Comparison of ENCODE assay signal across 13 cellular contexts in the genomic region with DNA sequence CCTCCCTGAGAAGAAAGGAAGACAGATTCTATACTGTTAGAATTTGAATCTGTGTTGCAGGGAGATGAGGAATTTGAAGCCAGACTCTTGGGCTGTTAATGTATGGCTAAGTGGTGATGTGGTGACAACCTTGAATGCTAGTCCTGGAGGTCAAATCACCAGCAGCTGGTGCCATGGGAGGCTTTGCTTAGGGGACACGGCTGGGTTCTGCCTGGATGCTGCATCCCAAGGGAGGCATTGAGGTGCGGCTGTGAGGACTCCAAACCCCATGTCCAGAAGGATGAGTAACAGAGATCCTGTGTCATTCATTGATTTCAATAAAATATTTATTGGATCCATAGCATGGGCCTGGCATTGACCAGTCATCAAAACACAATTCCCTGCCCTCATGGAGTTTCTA. TPM values are rescaled to one million over a fixed set of nuclear protein-coding genes. Genes with fewer than 3 reads are reported as not detected.
DNase-seq lines count a peak whose midpoint lies in the region; ATAC-seq and TF ChIP-seq lines count a peak whose summit lies in the region.
"Had no signal": no experiment of that assay in that cellular context is flagged by ENCODE, and none has a peak within 500 bp of the region (broad histone marks: within the 10 kb centered on the region; RNA-seq: fewer than 3 reads in every experiment).

No MANE protein-coding gene starts in this region.

- H3K4me3 ChIP-seq in coronary artery (no peak overlapping the region), muscle layer of colon (ENCODE audit: low read depth in 1 of 2, low read length in 2 of 2) (peak overlapping the region in 1 of 2 donors; percentile 12), thoracic aorta (no peak overlapping the region)

- peaks cover 9% of the 10 kb centered on the region for H3K27me3 Mint-ChIP-seq in activated T-cell treated with anti-CD3 and anti-CD28 coated beads, Interleukin-2, amount 50 U/mL, for 4 hours (ENCODE audit: low read depth)
- no peaks in the 10 kb centered on the region for H3K27me3 Mint-ChIP-seq in CD4-positive, alpha-beta T cell

- POLR2A ChIA-PET in CD4-positive, alpha-beta T cell (lab: Charles Lee): no interaction called here

- H3K9ac ChIP-seq in muscle layer of colon (ENCODE audit: low read length): peak overlapping the region; percentile 13

- H3K9me3 ChIP-seq in muscle layer of colon (ENCODE audit: low read length) (no peaks in the 10 kb centered on the region), thoracic aorta (peaks cover 4% of the 10 kb centered on the region)
- no peaks in the 10 kb centered on the region for H3K9me3 ChIP-seq in CD4-positive, alpha-beta T cell (ENCODE audit: control insufficient read depth, low read length)

- intact Hi-C loops in CD4-positive, alpha-beta T cell (cut with DNase I, micrococcal nuclease): loop anchor here in 1 of 2 experiments (5.0 kb wide), 1 partner anchor 39 kb away; no protein-coding TSS in a partner anchor

- H3K27ac Mint-ChIP-seq in CD4-positive, alpha-beta T cell: no peak overlapping the region

- H3K27me3 ChIP-seq in muscle layer of colon (ENCODE audit: control insufficient read depth in 1 of 2, insufficient read depth in 2 of 2, low read length in 2 of 2): no peaks in the 10 kb centered on the region
- no peaks in the 10 kb centered on the region for H3K27me3 ChIP-seq in thoracic aorta (replicated peaks; ENCODE audit: insufficient read depth)
- H3K27me3 ChIP-seq in CD4-positive, alpha-beta T cell (ENCODE audit: control insufficient read depth, insufficient read depth, low read length): no peaks in the 10 kb centered on the region

- peaks cover 36% of the 10 kb centered on the region for H3K4me1 Mint-ChIP-seq in activated T-cell treated with anti-CD3 and anti-CD28 coated beads, Interleukin-2, amount 50 U/mL, for 4 hours (ENCODE audit: low read depth)
- peaks cover 27% of the 10 kb centered on the region for H3K4me1 Mint-ChIP-seq in CD4-positive, alpha-beta T cell (ENCODE audit: low read depth)

- H3K9me3 Mint-ChIP-seq in activated T-cell treated with anti-CD3 and anti-CD28 coated beads, Interleukin-2, amount 50 U/mL, for 4 hours: no peaks in the 10 kb centered on the region
- no peaks in the 10 kb centered on the region for H3K9me3 Mint-ChIP-seq in CD4-positive, alpha-beta T cell

- no peaks in the 10 kb centered on the region for H3K36me3 Mint-ChIP-seq in activated T-cell treated with anti-CD3 and anti-CD28 coated beads, Interleukin-2, amount 50 U/mL, for 4 hours (ENCODE audit: insufficient read depth)
- no peaks in the 10 kb centered on the region for H3K36me3 Mint-ChIP-seq in CD4-positive, alpha-beta T cell (ENCODE audit: low read depth)
- H3K36me3 Mint-ChIP-seq: mesothelial cell of epicardium had no signal

- H3K4me3 Mint-ChIP-seq in activated T-cell treated with anti-CD3 and anti-CD28 coated beads, Interleukin-2, amount 50 U/mL, for 4 hours: no peak overlapping the region
- no peak overlapping the region for H3K4me3 Mint-ChIP-seq in CD4-positive, alpha-beta T cell
- H3K4me3 Mint-ChIP-seq: mesothelial cell of epicardium had no signal

- DNase-seq in activated T-cell treated with anti-CD3 and anti-CD28 coated beads, Interleukin-2, amount 50 U/mL, for 48 hours: peak; percentile 6 to 11
- no peak for DNase-seq in activated T-cell treated with anti-CD3 and anti-CD28 coated beads, Interleukin-2, amount 50 U/mL, for 4 hours
- DNase-seq in coronary artery (ENCODE audit: low spot score): peak; percentile 67
- DNase-seq in thoracic aorta (ENCODE audit: low spot score): no peak
- no peak for DNase-seq in CD4-positive, alpha-beta T cell
- DNase-seq in activated naive CD4-positive, alpha-beta T cell treated with anti-CD3 and anti-CD28 coated beads, Interleukin-2, amount 50 U/mL, for 16 hours: no peak
- DNase-seq in RKO (ENCODE audit: low spot score): no peak
- DNase-seq: ACHN, IMR-90, NCI-H1436 had no signal

- H3K36me3 ChIP-seq in muscle layer of colon (ENCODE audit: insufficient read depth, low read length) (no peaks in the 10 kb centered on the region), thoracic aorta (no peaks in the 10 kb centered on the region)

- peaks cover 91% of the 10 kb centered on the region for H3K4me1 ChIP-seq in muscle layer of colon (ENCODE audit: insufficient read depth, low read length)
- H3K4me1 ChIP-seq in thoracic aorta (ENCODE audit: control insufficient read depth in 1 of 2, low read depth in 2 of 2): peaks cover 43 to 91% of the 10 kb centered on the region in 2 donors

- H3K27ac ChIP-seq in coronary artery (peak overlapping the region; percentile 89 to 95), muscle layer of colon (ENCODE audit: low read depth, low read length) (peak overlapping the region; percentile 90), thoracic aorta (peak overlapping the region; percentile 96)
- no peak overlapping the region for H3K27ac ChIP-seq in CD4-positive, alpha-beta T cell (ENCODE audit: low read depth, low read length)
- H3K27ac ChIP-seq: epithelial cell of prostate had no signal

- ATAC-seq in activated T-cell treated with anti-CD3 and anti-CD28 coated beads, Interleukin-2, amount 50 U/mL, for 4 hours: no peak
- ATAC-seq in thoracic aorta (ENCODE audit: insufficient number of reproducible peaks, low FRiP score, low read depth): no peak
- no peak for ATAC-seq in CD4-positive, alpha-beta T cell (ENCODE audit: poor library complexity)

- TF ChIP-seq CTCF in coronary artery (IDR thresholded peaks at IDR 0.05) (no peak), thoracic aorta (IDR thresholded peaks at IDR 0.05) (no peak)
- TF ChIP-seq CTCF in CD4-positive, alpha-beta T cell (IDR thresholded peaks at IDR 0.05): no peak

- CTCF ChIA-PET in CD4-positive, alpha-beta T cell (lab: Charles Lee): interaction anchor here (1.1 kb wide), 1 partner anchor 57 kb away, joined by 3 read pairs; no protein-coding TSS in a partner anchor

RNA-seq across cellular contexts. Expression of a gene that starts 42.3 kb away (rescaled TPM):
- total RNA-seq in activated T-cell treated with anti-CD3 and anti-CD28 coated beads, Interleukin-2, amount 50 U/mL, for 4 hours: 1 to 10 TPM; 4.0 to 5.1 (median 4.0) TPM
- 10 to 100 TPM; 21.7 to 30.3 TPM for total RNA-seq in thoracic aorta
- 1 to 10 TPM; 4.8 to 5.5 TPM for total RNA-seq in CD4-positive, alpha-beta T cell

Comparison
In these comparisons a context has a peak if more than half of its experiments do, and no peak if none do; other contexts are left out.
1. DNase-seq: peak in activated T-cell treated with anti-CD3 and anti-CD28 coated beads, Interleukin-2, amount 50 U/mL, for 48 hours (2 of 2) and coronary artery (single experiment); none in activated T-cell treated with anti-CD3 and anti-CD28 coated beads, Interleukin-2, amount 50 U/mL, for 4 hours (single experiment), thoracic aorta (single experiment), CD4-positive, alpha-beta T cell (0 of 10), activated naive CD4-positive, alpha-beta T cell treated with anti-CD3 and anti-CD28 coated beads, Interleukin-2, amount 50 U/mL, for 16 hours (single experiment) and RKO (single experiment).